20 cellular contexts compared by ENCODE assay signal in the genomic region with DNA sequence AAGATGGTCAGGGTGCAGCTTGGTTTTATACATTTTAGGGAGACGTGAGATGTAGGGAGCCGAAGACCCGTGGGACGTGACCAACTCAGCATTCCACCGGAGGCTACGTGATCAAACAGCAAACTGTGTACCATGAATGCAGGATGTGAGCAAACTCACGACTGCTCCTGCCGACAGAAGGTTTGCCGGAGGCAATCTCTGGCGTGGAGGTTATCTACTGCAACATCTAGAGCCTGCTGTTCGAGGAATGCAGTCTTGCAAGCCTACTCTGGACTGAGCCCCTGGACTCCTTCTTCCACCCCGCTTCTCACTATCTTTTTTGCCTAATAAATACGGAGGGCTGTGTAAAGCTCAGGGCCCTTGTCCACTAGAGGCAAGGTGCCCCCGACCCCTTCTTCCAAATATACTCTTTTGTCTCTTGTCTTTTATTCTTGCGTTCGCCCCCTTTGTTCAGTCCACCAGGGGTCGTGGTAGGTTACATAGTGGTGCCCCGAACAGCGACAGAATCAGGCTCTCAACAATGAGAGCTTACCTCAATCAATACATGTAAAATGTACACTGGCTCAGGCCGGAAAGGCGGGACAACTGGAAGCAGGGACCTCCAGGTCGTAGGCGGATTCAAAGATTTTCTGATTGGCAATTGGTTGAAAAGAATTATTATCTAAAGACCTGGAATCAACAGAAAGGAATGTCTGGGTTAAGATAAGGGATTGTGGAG. TPM values are rescaled to one million over a fixed set of nuclear protein-coding genes. Genes with fewer than 3 reads are reported as not detected.
A peak's percentile ranks its signal among the peaks of the same experiment; 100 is the strongest.
DNase-seq lines count a peak whose midpoint lies in the region; ATAC-seq and TF ChIP-seq lines count a peak whose summit lies in the region.
"Had no signal": no experiment of that assay in that cellular context is flagged by ENCODE, and none has a peak within 500 bp of the region (broad histone marks: within the 10 kb centered on the region; RNA-seq: fewer than 3 reads in every experiment).

No MANE protein-coding gene starts in this region.

- H3K9ac ChIP-seq in smooth muscle cell (ENCODE audit: low read depth), result no peak overlapping the region

- H3K4me3 ChIP-seq in smooth muscle cell, result no peak overlapping the region
- H3K4me3 ChIP-seq: gastrocnemius medialis, lung, MG63, right atrium auricular region, vagina had no signal

- no peaks in the 10 kb centered on the region for H3K9me3 ChIP-seq in smooth muscle cell (replicated peaks; ENCODE audit: low read depth)
- H3K9me3 ChIP-seq: gastrocnemius medialis, MG63, right atrium auricular region, vagina had no signal

- H3K36me3 Mint-ChIP-seq in activated CD8-positive, alpha-beta T cell treated with anti-CD3 and anti-CD28 coated beads for 36 hours (ENCODE audit: low read depth), result no peaks in the 10 kb centered on the region
- H3K36me3 Mint-ChIP-seq in activated CD8-positive, alpha-beta T cell treated with anti-CD3 and anti-CD28 coated beads, Interleukin-2, amount 10 ng/mL, durations not matched to agents 7 days and 5 days (ENCODE audit: low read depth), result no peaks in the 10 kb centered on the region
- H3K36me3 Mint-ChIP-seq in chondrocyte (ENCODE audit: low read depth), result peaks cover 2% of the 10 kb centered on the region
- H3K36me3 Mint-ChIP-seq: naive thymus-derived CD8-positive, alpha-beta T cell had no signal

- TF ChIP-seq CTCF in activated CD8-positive, alpha-beta T cell treated with anti-CD3 and anti-CD28 coated beads for 36 hours (IDR thresholded peaks at IDR 0.05), result no peak
- TF ChIP-seq CTCF in smooth muscle cell (IDR thresholded peaks at IDR 0.05; ENCODE audit: borderline replicate concordance, insufficient read depth, poor library complexity, severe bottlenecking) (peak; percentile 18), chondrocyte (IDR thresholded peaks at IDR 0.05) (no peak)

- peak overlapping the region; percentile 85 for H3K27ac ChIP-seq in smooth muscle cell (ENCODE audit: low read depth)
- H3K27ac ChIP-seq: gastrocnemius medialis, right atrium auricular region, vagina had no signal

- H3K4me1 Mint-ChIP-seq in activated CD8-positive, alpha-beta T cell treated with anti-CD3 and anti-CD28 coated beads for 36 hours (ENCODE audit: low read depth), result no peaks in the 10 kb centered on the region
- H3K4me1 Mint-ChIP-seq in activated CD8-positive, alpha-beta T cell treated with anti-CD3 and anti-CD28 coated beads, Interleukin-2, amount 10 ng/mL, durations not matched to agents 7 days and 5 days (ENCODE audit: low read depth), result no peaks in the 10 kb centered on the region
- no peaks in the 10 kb centered on the region for H3K4me1 Mint-ChIP-seq in chondrocyte (ENCODE audit: low read depth)
- H3K4me1 Mint-ChIP-seq: activated B cell treated with CpG ODN at 0.5 μM for 24 hours; CD4-positive, alpha-beta memory T cell; naive thymus-derived CD8-positive, alpha-beta T cell had no signal

- H3K27ac Mint-ChIP-seq in activated CD8-positive, alpha-beta T cell treated with anti-CD3 and anti-CD28 coated beads for 36 hours, result no peak overlapping the region
- no peak overlapping the region for H3K27ac Mint-ChIP-seq in activated CD8-positive, alpha-beta T cell treated with anti-CD3 and anti-CD28 coated beads, Interleukin-2, amount 10 ng/mL, durations not matched to agents 7 days and 5 days
- H3K27ac Mint-ChIP-seq in chondrocyte (ENCODE audit: unreplicated experiment), result no peak overlapping the region
- H3K27ac Mint-ChIP-seq: activated B cell treated with CpG ODN at 0.5 μM for 24 hours; activated T-helper 2 cell treated with anti-CD3 and anti-CD28 coated beads, Interferon-gamma antibody, Interleukin-2, Interleukin-4, amounts not matched to agents 10 μg/mL and 5 μg/mL and 100 μg/mL, durations not matched to agents 14 hours and 24 hours and 36 hours; CD4-positive, alpha-beta memory T cell; naive thymus-derived CD8-positive, alpha-beta T cell had no signal

- peak; percentile 4 for DNase-seq in activated CD8-positive, alpha-beta T cell treated with anti-CD3 and anti-CD28 coated beads for 36 hours
- DNase-seq in activated CD8-positive, alpha-beta T cell treated with anti-CD3 and anti-CD28 coated beads, Interleukin-2, amount 10 ng/mL, durations not matched to agents 7 days and 5 days, result no peak
- DNase-seq in RPMI7951 (ENCODE audit: low read depth), result peak; percentile 94
- peak; percentile 98 for DNase-seq in islet precursor cell
- DNase-seq in smooth muscle cell (lab: John Stamatoyannopoulos, UW; ENCODE audit: unreplicated experiment), result no peak
- no peak for DNase-seq in effector CD4-positive, alpha-beta T cell
- no peak for DNase-seq in chondrocyte (ENCODE audit: low spot score)
- DNase-seq: activated B cell treated with CpG ODN at 0.5 μM for 24 hours; CD4-positive, alpha-beta memory T cell; gastrocnemius medialis; MG63; naive thymus-derived CD8-positive, alpha-beta T cell; NCI-H526; RPMI8226; T-helper 1 cell had no signal

- no peaks in the 10 kb centered on the region for H3K79me2 ChIP-seq in smooth muscle cell (ENCODE audit: low read depth)

- intact Hi-C loops in activated CD8-positive, alpha-beta T cell treated with anti-CD3 and anti-CD28 coated beads for 36 hours (cut with micrococcal nuclease), result no loop called here

- no peaks in the 10 kb centered on the region for H3K4me1 ChIP-seq in smooth muscle cell (ENCODE audit: low read depth)
- H3K4me1 ChIP-seq: gastrocnemius medialis, right atrium auricular region, vagina had no signal

- CTCF ChIA-PET in activated CD8-positive, alpha-beta T cell treated with anti-CD3 and anti-CD28 coated beads for 36 hours (lab: Charles Lee), result no interaction called here
- CTCF ChIA-PET in activated CD8-positive, alpha-beta T cell treated with anti-CD3 and anti-CD28 coated beads, Interleukin-2, amount 10 ng/mL, durations not matched to agents 7 days and 5 days (lab: Charles Lee), result interaction anchor here (1.8 kb wide), 1 partner anchor 19 kb away, joined by 4 read pairs; no protein-coding TSS in a partner anchor

- H3F3A ChIP-seq in smooth muscle cell (ENCODE audit: low read depth), result no peaks in the 10 kb centered on the region

- no peak for ATAC-seq in activated CD8-positive, alpha-beta T cell treated with anti-CD3 and anti-CD28 coated beads for 36 hours
- no peak for ATAC-seq in activated CD8-positive, alpha-beta T cell treated with anti-CD3 and anti-CD28 coated beads, Interleukin-2, amount 10 ng/mL, durations not matched to agents 7 days and 5 days
- ATAC-seq in GM21723 (IDR thresholded peaks at IDR 0.05; ENCODE audit: unreplicated experiment), result no peak
- ATAC-seq: gastrocnemius medialis; naive thymus-derived CD8-positive, alpha-beta T cell had no signal

- peaks cover 6% of the 10 kb centered on the region for H3K27me3 Mint-ChIP-seq in activated CD8-positive, alpha-beta T cell treated with anti-CD3 and anti-CD28 coated beads for 36 hours
- peaks cover 4% of the 10 kb centered on the region for H3K27me3 Mint-ChIP-seq in activated CD8-positive, alpha-beta T cell treated with anti-CD3 and anti-CD28 coated beads, Interleukin-2, amount 10 ng/mL, durations not matched to agents 7 days and 5 days (ENCODE audit: low read depth)
- peaks cover 20% of the 10 kb centered on the region for H3K27me3 Mint-ChIP-seq in chondrocyte (ENCODE audit: low read depth)

- no peaks in the 10 kb centered on the region for H3K36me3 ChIP-seq in smooth muscle cell (ENCODE audit: low read depth)
- H3K36me3 ChIP-seq: gastrocnemius medialis, MG63, right atrium auricular region, vagina had no signal

- WGBS in smooth muscle cell (ENCODE audit: low lambda C conversion rate), result 56% methylated on average over 23 of the region's 23 CpGs

- H3K9me3 Mint-ChIP-seq in activated CD8-positive, alpha-beta T cell treated with anti-CD3 and anti-CD28 coated beads for 36 hours, result no peaks in the 10 kb centered on the region
- no peaks in the 10 kb centered on the region for H3K9me3 Mint-ChIP-seq in activated CD8-positive, alpha-beta T cell treated with anti-CD3 and anti-CD28 coated beads, Interleukin-2, amount 10 ng/mL, durations not matched to agents 7 days and 5 days (ENCODE audit: insufficient read depth)
- no peaks in the 10 kb centered on the region for H3K9me3 Mint-ChIP-seq in chondrocyte (ENCODE audit: low read depth)
- H3K9me3 Mint-ChIP-seq: activated B cell treated with CpG ODN at 0.5 μM for 24 hours; activated T-helper 2 cell treated with anti-CD3 and anti-CD28 coated beads, Interferon-gamma antibody, Interleukin-2, Interleukin-4, amounts not matched to agents 10 μg/mL and 5 μg/mL and 100 μg/mL, durations not matched to agents 14 hours and 24 hours and 36 hours; CD4-positive, alpha-beta memory T cell; naive thymus-derived CD8-positive, alpha-beta T cell had no signal

- H3K4me2 ChIP-seq in smooth muscle cell, result no peak overlapping the region

- no peaks in the 10 kb centered on the region for H3K27me3 ChIP-seq in smooth muscle cell (ENCODE audit: low read depth)
- H3K27me3 ChIP-seq: gastrocnemius medialis, right atrium auricular region, vagina had no signal

- POLR2A ChIA-PET in activated CD8-positive, alpha-beta T cell treated with anti-CD3 and anti-CD28 coated beads for 36 hours (lab: Charles Lee), result no interaction called here
- POLR2A ChIA-PET in activated CD8-positive, alpha-beta T cell treated with anti-CD3 and anti-CD28 coated beads, Interleukin-2, amount 10 ng/mL, durations not matched to agents 7 days and 5 days (lab: Charles Lee), result no interaction called here

- no peak overlapping the region for H3K4me3 Mint-ChIP-seq in activated CD8-positive, alpha-beta T cell treated with anti-CD3 and anti-CD28 coated beads for 36 hours
- H3K4me3 Mint-ChIP-seq in activated CD8-positive, alpha-beta T cell treated with anti-CD3 and anti-CD28 coated beads, Interleukin-2, amount 10 ng/mL, durations not matched to agents 7 days and 5 days, result no peak overlapping the region
- H3K4me3 Mint-ChIP-seq in chondrocyte (ENCODE audit: unreplicated experiment), result no peak overlapping the region
- H3K4me3 Mint-ChIP-seq: activated B cell treated with CpG ODN at 0.5 μM for 24 hours; CD4-positive, alpha-beta memory T cell; naive thymus-derived CD8-positive, alpha-beta T cell had no signal

- H4K20me1 ChIP-seq in smooth muscle cell (ENCODE audit: low read depth), result no peaks in the 10 kb centered on the region

- no peak overlapping the region for H2AFZ ChIP-seq in smooth muscle cell (ENCODE audit: low read depth)

RNA-seq across cellular contexts. Expression of a gene that starts 8.9 kb away (rescaled TPM):
- not detected for total RNA-seq in activated CD8-positive, alpha-beta T cell treated with anti-CD3 and anti-CD28 coated beads for 36 hours
- total RNA-seq in activated CD8-positive, alpha-beta T cell treated with anti-CD3 and anti-CD28 coated beads, Interleukin-2, amount 10 ng/mL, durations not matched to agents 7 days and 5 days, result not detected
- total RNA-seq in RPMI7951 (2014; rRNA removed; shearing (Covaris generic)), result not detected in 2 replicates
- total RNA-seq in smooth muscle cell, result not detected in 2 replicates
- not detected in 2 replicates for polyA plus RNA-seq in smooth muscle cell
- not detected in 3 replicates for total RNA-seq in chondrocyte
- total RNA-seq: activated B cell treated with CpG ODN at 0.5 μM for 24 hours; activated T-helper 2 cell treated with anti-CD3 and anti-CD28 coated beads, Interferon-gamma antibody, Interleukin-2, Interleukin-4, amounts not matched to agents 10 μg/mL and 5 μg/mL and 100 μg/mL, durations not matched to agents 14 hours and 24 hours and 36 hours; CD4-positive, alpha-beta memory T cell; gastrocnemius medialis; lung; naive thymus-derived CD8-positive, alpha-beta T cell; right atrium auricular region; vagina had no signal
- polyA plus RNA-seq: CD4-positive, alpha-beta memory T cell; lung; naive thymus-derived CD8-positive, alpha-beta T cell had no signal

RNA-seq across cellular contexts. Expression of a gene that starts 23.8 kb away (rescaled TPM):
- total RNA-seq in activated CD8-positive, alpha-beta T cell treated with anti-CD3 and anti-CD28 coated beads for 36 hours, result not detected
- not detected for total RNA-seq in activated CD8-positive, alpha-beta T cell treated with anti-CD3 and anti-CD28 coated beads, Interleukin-2, amount 10 ng/mL, durations not matched to agents 7 days and 5 days
- total RNA-seq in RPMI7951 (2014; rRNA removed; shearing (Covaris generic)), result 0.36 and 0.39 TPM in 2 replicates
- not detected in 2 replicates for total RNA-seq in smooth muscle cell
- not detected in 2 replicates for polyA plus RNA-seq in smooth muscle cell
- total RNA-seq in chondrocyte, result not detected in 3 replicates
- total RNA-seq: activated B cell treated with CpG ODN at 0.5 μM for 24 hours; activated T-helper 2 cell treated with anti-CD3 and anti-CD28 coated beads, Interferon-gamma antibody, Interleukin-2, Interleukin-4, amounts not matched to agents 10 μg/mL and 5 μg/mL and 100 μg/mL, durations not matched to agents 14 hours and 24 hours and 36 hours; CD4-positive, alpha-beta memory T cell; gastrocnemius medialis; lung; naive thymus-derived CD8-positive, alpha-beta T cell; right atrium auricular region had no signal
- polyA plus RNA-seq: lung; naive thymus-derived CD8-positive, alpha-beta T cell had no signal

RNA-seq across cellular contexts. Expression of a gene that starts 34.1 kb away (rescaled TPM):
- 1 to 10 TPM; 1.1 to 1.8 TPM for total RNA-seq in activated CD8-positive, alpha-beta T cell treated with anti-CD3 and anti-CD28 coated beads for 36 hours
- under 1 TPM in 1 of 2 experiments, not detected in 1; 0.13 TPM for total RNA-seq in activated CD8-positive, alpha-beta T cell treated with anti-CD3 and anti-CD28 coated beads, Interleukin-2, amount 10 ng/mL, durations not matched to agents 7 days and 5 days
- 15.0 and 23.3 TPM in 2 replicates for total RNA-seq in RPMI7951 (2014; rRNA removed; shearing (Covaris generic))
- total RNA-seq in smooth muscle cell (27.6 and 39.3 TPM in 2 replicates), chondrocyte (49.3 to 98.0 TPM (median 96.3 TPM) in 3 replicates)
- 42.2 and 51.6 TPM in 2 replicates for polyA plus RNA-seq in smooth muscle cell
- total RNA-seq: activated B cell treated with CpG ODN at 0.5 μM for 24 hours; CD4-positive, alpha-beta memory T cell had no signal
- polyA plus RNA-seq: CD4-positive, alpha-beta memory T cell had no signal

Comparison
In these comparisons a context has a peak if more than half of its experiments do, and no peak if none do; other contexts are left out.
1. DNase-seq: peak in activated CD8-positive, alpha-beta T cell treated with anti-CD3 and anti-CD28 coated beads for 36 hours (single experiment), RPMI7951 (single experiment) and islet precursor cell (single experiment); none in activated CD8-positive, alpha-beta T cell treated with anti-CD3 and anti-CD28 coated beads, Interleukin-2, amount 10 ng/mL, durations not matched to agents 7 days and 5 days (single experiment), smooth muscle cell (single experiment), effector CD4-positive, alpha-beta T cell (single experiment) and chondrocyte (single experiment).